Comparison of ENCODE assay signal across 34 cellular contexts in genomic region chr6:70779934-70780333, GRCh38.
"Had no signal": no experiment of that assay in that cellular context is flagged by ENCODE, and none has a peak within 500 bp of the region (broad histone marks: within the 10 kb centered on the region; RNA-seq: fewer than 3 reads in every experiment).

No MANE protein-coding gene starts in this region.

- H3K9me3 Mint-ChIP-seq: central memory CD8-positive, alpha-beta T cell had no signal

- H3K27me3 Mint-ChIP-seq: activated naive CD4-positive, alpha-beta T cell treated with anti-CD3 and anti-CD28 coated beads, Interleukin-2, amount 10 ng/mL, durations not matched to agents 7 days and 5 days; activated naive CD4-positive, alpha-beta T cell treated with anti-CD3 and anti-CD28 coated beads, Interleukin-2, amount 50 U/mL, for 24 hours; activated naive CD8-positive, alpha-beta T cell; activated naive CD8-positive, alpha-beta T cell treated with anti-CD3 and anti-CD28 coated beads, Interleukin-2, amount 10 ng/mL, durations not matched to agents 7 days and 5 days; activated T-cell treated with anti-CD3 and anti-CD28 coated beads, Interleukin-2, amount 50 U/mL, for 24 hours; activated T-helper 17 cell treated with anti-CD3 and anti-CD28 coated beads, Interleukin-2, amount 50 U/mL, for 72 hours; central memory CD8-positive, alpha-beta T cell had no signal

- H3K27ac Mint-ChIP-seq: activated naive CD4-positive, alpha-beta T cell treated with anti-CD3 and anti-CD28 coated beads for 36 hours; activated naive CD4-positive, alpha-beta T cell treated with anti-CD3 and anti-CD28 coated beads, Interleukin-2, amount 10 ng/mL, durations not matched to agents 7 days and 5 days; activated naive CD4-positive, alpha-beta T cell treated with anti-CD3 and anti-CD28 coated beads, Interleukin-2, amount 50 U/mL, for 24 hours; activated naive CD4-positive, alpha-beta T cell treated with anti-CD3 and anti-CD28 coated beads, Interleukin-2, amount 50 U/mL, for 72 hours; activated naive CD8-positive, alpha-beta T cell; activated naive CD8-positive, alpha-beta T cell treated with anti-CD3 and anti-CD28 coated beads, Interleukin-2, amount 10 ng/mL, durations not matched to agents 7 days and 5 days; activated T-cell treated with anti-CD3 and anti-CD28 coated beads, Interleukin-2, amount 50 U/mL, for 24 hours; activated T-cell treated with anti-CD3 and anti-CD28 coated beads, Interleukin-2, amount 50 U/mL, for 72 hours; activated T-helper 1 cell treated with anti-CD3 and anti-CD28 coated beads, Interleukin-12 subunit alpha, Interleukin-12 subunit beta, Interleukin-2, Interleukin-4 antibody, amounts not matched to agents 30 ng/mL and 10 ng/mL and 1 ng/mL, durations not matched to agents 14 hours and 24 hours and 36 hours; activated T-helper 17 cell treated with anti-CD3 and anti-CD28 coated beads, Interleukin-2, amount 50 U/mL, for 72 hours; activated T-helper 2 cell treated with anti-CD3 and anti-CD28 coated beads, Interferon-gamma antibody, Interleukin-2, Interleukin-4, amounts not matched to agents 10 μg/mL and 5 μg/mL and 100 μg/mL, durations not matched to agents 14 hours and 24 hours and 36 hours; brain had no signal

- H3K4me3 Mint-ChIP-seq: activated naive CD4-positive, alpha-beta T cell treated with anti-CD3 and anti-CD28 coated beads for 36 hours; activated naive CD4-positive, alpha-beta T cell treated with anti-CD3 and anti-CD28 coated beads, Interleukin-2, amount 10 ng/mL, durations not matched to agents 7 days and 5 days; activated naive CD4-positive, alpha-beta T cell treated with anti-CD3 and anti-CD28 coated beads, Interleukin-2, amount 50 U/mL, for 24 hours; activated naive CD8-positive, alpha-beta T cell; activated naive CD8-positive, alpha-beta T cell treated with anti-CD3 and anti-CD28 coated beads, Interleukin-2, amount 10 ng/mL, durations not matched to agents 7 days and 5 days; activated T-cell treated with anti-CD3 and anti-CD28 coated beads, Interleukin-2, amount 50 U/mL, for 24 hours; activated T-cell treated with anti-CD3 and anti-CD28 coated beads, Interleukin-2, amount 50 U/mL, for 4 hours; activated T-cell treated with anti-CD3 and anti-CD28 coated beads, Interleukin-2, amount 50 U/mL, for 72 hours; activated T-helper 1 cell treated with anti-CD3 and anti-CD28 coated beads, Interleukin-12 subunit alpha, Interleukin-12 subunit beta, Interleukin-2, Interleukin-4 antibody, amounts not matched to agents 30 ng/mL and 10 ng/mL and 1 ng/mL, durations not matched to agents 14 hours and 24 hours and 36 hours; activated T-helper 17 cell treated with anti-CD3 and anti-CD28 coated beads, Interleukin-2, amount 50 U/mL, for 72 hours; brain; central memory CD8-positive, alpha-beta T cell had no signal

- ATAC-seq: activated naive CD4-positive, alpha-beta T cell treated with anti-CD3 and anti-CD28 coated beads, Interleukin-2, amount 50 U/mL, for 72 hours; activated T-cell treated with anti-CD3 and anti-CD28 coated beads, Interleukin-2, amount 50 U/mL, for 4 hours; activated T-helper 17 cell treated with anti-CD3 and anti-CD28 coated beads, Interleukin-2, amount 50 U/mL, for 72 hours; body of pancreas had no signal

- DNase-seq: activated effector memory CD4-positive, alpha-beta T cell treated with anti-CD3 and anti-CD28 coated beads, Interleukin-2, amount 50 U/mL, for 16 hours; activated effector memory CD4-positive, alpha-beta T cell treated with Interleukin-2 at 50 U/mL for 16 hours; activated gamma-delta T cell; activated gamma-delta T cell treated with Interleukin-2 at 50 U/mL for 16 hours; activated naive CD4-positive, alpha-beta T cell; activated naive CD4-positive, alpha-beta T cell treated with anti-CD3 and anti-CD28 coated beads for 36 hours; activated naive CD4-positive, alpha-beta T cell treated with anti-CD3 and anti-CD28 coated beads, Interleukin-2, amount 10 ng/mL, durations not matched to agents 7 days and 5 days; activated naive CD4-positive, alpha-beta T cell treated with anti-CD3 and anti-CD28 coated beads, Interleukin-2, amount 50 U/mL, for 16 hours; activated naive CD4-positive, alpha-beta T cell treated with Interleukin-2 at 50 U/mL for 16 hours; activated naive CD8-positive, alpha-beta T cell treated with anti-CD3 and anti-CD28 coated beads, Interleukin-2, amount 10 ng/mL, durations not matched to agents 7 days and 5 days; activated T-cell treated with anti-CD3 and anti-CD28 coated beads for 4 hours; activated T-cell treated with anti-CD3 and anti-CD28 coated beads, Interleukin-2, amount 50 U/mL, for 1 hour; activated T-cell treated with anti-CD3 and anti-CD28 coated beads, Interleukin-2, amount 50 U/mL, for 24 hours; activated T-cell treated with anti-CD3 and anti-CD28 coated beads, Interleukin-2, amount 50 U/mL, for 4 hours; activated T-cell treated with anti-CD3 and anti-CD28 coated beads, Interleukin-2, amount 50 U/mL, for 48 hours; activated T-cell treated with anti-CD3 and anti-CD28 coated beads, Interleukin-2, amount 50 U/mL, for 72 hours; adrenal gland; amniotic stem cell; amygdala; anterior cingulate cortex; aorta; body of pancreas; brain microvascular endothelial cell; caudate nucleus; central memory CD4-positive, alpha-beta T cell; cerebellar nuclear complex had no signal

- H3K4me1 Mint-ChIP-seq: activated naive CD4-positive, alpha-beta T cell treated with anti-CD3 and anti-CD28 coated beads, Interleukin-2, amount 10 ng/mL, durations not matched to agents 7 days and 5 days; brain had no signal
